In the genomic region with DNA sequence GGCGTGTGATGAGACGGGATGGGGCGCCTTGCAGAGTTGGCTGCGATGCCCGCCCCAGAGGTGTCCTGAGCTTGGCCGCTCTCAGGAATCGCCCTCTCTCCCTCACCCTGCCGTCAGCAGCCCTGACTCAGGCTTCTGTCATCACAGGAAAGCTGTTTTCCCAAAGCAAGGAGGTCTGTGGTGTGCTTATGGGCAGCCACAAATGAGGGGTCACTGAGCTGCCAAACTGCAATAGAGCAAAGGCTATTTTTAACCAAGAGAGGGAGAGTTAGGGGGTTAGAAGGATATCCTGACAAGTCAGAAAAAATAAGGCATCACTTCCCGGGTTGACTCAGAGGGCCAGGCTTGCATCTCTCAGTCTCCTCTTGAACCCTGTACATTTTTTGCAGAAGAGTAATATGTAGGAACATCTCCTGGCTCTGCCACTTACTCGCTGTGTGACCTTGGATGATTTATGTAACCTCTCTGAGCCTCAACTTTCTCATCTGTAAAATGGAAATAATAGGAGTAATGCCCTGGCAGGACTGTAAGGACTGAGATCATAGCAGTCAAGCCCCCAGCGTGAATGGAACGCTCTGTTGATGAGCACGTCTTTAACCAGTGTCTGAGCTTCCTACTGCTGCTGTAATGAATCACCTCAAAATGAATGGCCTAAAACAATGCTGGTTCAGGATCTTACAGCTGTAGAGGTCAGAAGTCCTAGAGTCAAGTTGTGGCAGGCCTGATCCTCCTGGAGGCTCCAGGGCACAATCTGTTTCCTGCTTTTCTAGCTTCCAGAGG, we compare ENCODE assay signal across 13 cellular contexts.
DNase-seq lines count a peak whose midpoint lies in the region; ATAC-seq, FAIRE-seq and TF ChIP-seq lines count a peak whose summit lies in the region.
"Had no signal": no experiment of that assay in that cellular context is flagged by ENCODE, and none has a peak within 500 bp of the region (broad histone marks: within the 10 kb centered on the region; RNA-seq: fewer than 3 reads in every experiment).

No MANE protein-coding gene starts in this region.

- peaks cover 8% of the 10 kb centered on the region for H3K36me3 Mint-ChIP-seq in nephron progenitor cell (ENCODE audit: low read depth)
- H3K36me3 Mint-ChIP-seq: neural progenitor cell had no signal

- BruUV-seq in IMR-90 (replicated peaks; lab: Mats Ljungman, UMichigan) (no TSS peak), mammary epithelial cell (replicated peaks; lab: Mats Ljungman, UMichigan) (no TSS peak), HepG2 (replicated peaks; lab: Mats Ljungman, UMichigan) (no TSS peak)

- TF ChIP-seq EP300 in HepG2 (IDR thresholded peaks at IDR 0.05; ENCODE audit: low read depth in 2 of 2, low read length in 2 of 2) (no peak), HepG2 (CRISPR knock-in tag; IDR thresholded peaks at IDR 0.05; ENCODE audit: borderline replicate concordance) (no peak)

- H3K4ac ChIP-seq in IMR-90 (ENCODE audit: low read depth, low read length): peak overlapping the region; percentile 97

- CTCF ChIA-PET in IMR-90 (lab: Yijun Ruan, JAX) (interaction anchor here (1.0 to 1.1 kb wide), 2 partner anchors 338 to 373 kb away, joined by 3 read pairs; partner anchors contain the start of gene KCNG1), mammary epithelial cell (lab: Charles Lee; ENCODE audit: low non-redundant PET) (interaction anchor here (0.6 kb wide), 1 partner anchor 17 kb away, joined by 4 read pairs; no protein-coding TSS in a partner anchor), HepG2 (lab: Yijun Ruan, JAX; ENCODE audit: low intra/inter-chr PET ratio, low total read pairs) (no interaction called here)

- WGBS in IMR-90 (ENCODE audit: extremely low coverage in 2 of 2, insufficient read length in 1 of 2), 2 experiments: 48% methylated on average over 3 of the region's 13 CpGs; no CpG with 5 or more reads in 1 of the 2 experiments
- WGBS in mammary epithelial cell (ENCODE audit: low coverage, missing lambda C conversion rate): 52% methylated on average over 11 of the region's 13 CpGs
- WGBS in HepG2 (ENCODE audit: low lambda C conversion rate): 19% methylated on average over 13 of the region's 13 CpGs

- dilution Hi-C loops in IMR-90 (cut with HindIII; ENCODE audit: low sequenced_read_pairs, unreplicated experiment): no loop called here
- dilution Hi-C loops in mammary epithelial cell (cut with HindIII; ENCODE audit: low sequenced_read_pairs): no loop called here

- peak; percentile 41; the same call in 1 of the 2 replicates for TF ChIP-seq RAD21 in IMR-90 (IDR thresholded peaks at IDR 0.05; ENCODE audit: low read length)
- TF ChIP-seq RAD21 in HepG2 (CRISPR knock-in tag; IDR thresholded peaks at IDR 0.05): no peak

- H3K4me3 ChIP-seq in IMR-90 (ENCODE audit: insufficient read depth, low read depth, low read length) (no peak overlapping the region), mammary epithelial cell (replicated peaks in 1 of 3; ENCODE audit: insufficient read depth in 1 of 3, low read depth in 2 of 3, low read length in 3 of 3) (no peak overlapping the region), HepG2 (replicated peaks in 1 of 3; ENCODE audit: insufficient read depth in 1 of 3, low read depth in 2 of 3, low read length in 3 of 3) (no peak overlapping the region), BE2C (ENCODE audit: low read depth, low read length) (no peak overlapping the region)
- H3K4me3 ChIP-seq: cardiac muscle cell, neural progenitor cell, transverse colon had no signal

- in situ Hi-C loops in ACHN (cut with HindIII; ENCODE audit: low pct_ligation_motif_present, low pct_unique_long_range_greater_than_20kb, low sequenced_read_pairs) (no loop called here), IMR-90 (cut with MboI; ENCODE audit: low sequenced_read_pairs) (no loop called here), mammary epithelial cell (cut with MboI; ENCODE audit: low sequenced_read_pairs in 2 of 2) (loop anchor here (10.0 to 25.0 kb wide), 2 partner anchors 376 to 727 kb away; no protein-coding TSS in a partner anchor), HepG2 (cut with HindIII; ENCODE audit: extremely low pct_ligation_motif_present, low pct_unique_long_range_greater_than_20kb) (no loop called here)

- H2AK5ac ChIP-seq in IMR-90 (ENCODE audit: low read depth, low read length): peak overlapping the region; percentile 98

- H3K23ac ChIP-seq in IMR-90 (ENCODE audit: low read depth, low read length): peak overlapping the region; percentile 98

- H3K9me1 ChIP-seq in IMR-90 (ENCODE audit: insufficient read depth, low read length): peaks cover 27% of the 10 kb centered on the region

- H4K20me1 ChIP-seq in IMR-90 (ENCODE audit: insufficient read depth, low read length) (no peaks in the 10 kb centered on the region), mammary epithelial cell (ENCODE audit: insufficient read depth, low read length) (no peaks in the 10 kb centered on the region), HepG2 (ENCODE audit: insufficient read depth, low read length) (no peaks in the 10 kb centered on the region)

- H3K14ac ChIP-seq in IMR-90 (replicated peaks; ENCODE audit: low read depth, low read length): peak overlapping the region; percentile 99

- peaks cover 25% of the 10 kb centered on the region for H3K9me3 Mint-ChIP-seq in nephron progenitor cell

- intact Hi-C loops in IMR-90 (cut with micrococcal nuclease) (no loop called here), mammary epithelial cell (cut with micrococcal nuclease) (no loop called here), HepG2 (cut with micrococcal nuclease; ENCODE audit: unreplicated experiment) (no loop called here)

- peak; percentile 94 for DNase-seq in ACHN
- DNase-seq in IMR-90: peak; percentile 100
- DNase-seq in mammary epithelial cell: peak; percentile 92
- DNase-seq in HepG2 (ENCODE audit: low spot score): no peak
- DNase-seq in BE2C: no peak
- DNase-seq in activated T-cell treated with anti-CD3 and anti-CD28 coated beads, Interleukin-2, amount 50 U/mL, for 48 hours: no peak
- DNase-seq in nephron progenitor cell: no peak
- no peak for DNase-seq in NK-92 treated with Interleukin-12 subunit alpha and Interleukin-12 subunit beta, amount 100 ng/mL, for 24 hours (lab: John Stamatoyannopoulos, UW)
- DNase-seq: NCI-H526 treated with DMSO at 0.1 percent for 48 hours, transverse colon had no signal

- no peak overlapping the region for H3K27ac Mint-ChIP-seq in nephron progenitor cell
- H3K27ac Mint-ChIP-seq: neural progenitor cell had no signal

- H3K27me3 ChIP-seq in IMR-90 (ENCODE audit: control insufficient read depth, insufficient read depth, low read length) (no peaks in the 10 kb centered on the region), mammary epithelial cell (ENCODE audit: insufficient read depth, low read length) (no peaks in the 10 kb centered on the region), HepG2 (ENCODE audit: control insufficient read depth in 1 of 2, insufficient read depth in 2 of 2, low read length in 2 of 2) (peaks cover 4 to 18% of the 10 kb centered on the region in 2 experiments; a peak in 3 of 5 replicates), BE2C (no peaks in the 10 kb centered on the region; the same call in 1 of the 2 replicates)
- H3K27me3 ChIP-seq: cardiac muscle cell, neural progenitor cell, transverse colon had no signal

- H3K4me2 ChIP-seq in IMR-90 (ENCODE audit: low read depth, low read length): peak overlapping the region; percentile 37
- no peak overlapping the region for H3K4me2 ChIP-seq in mammary epithelial cell (ENCODE audit: insufficient read depth, low read depth, low read length)
- H3K4me2 ChIP-seq in HepG2 (ENCODE audit: low read depth, low read length): no peak overlapping the region
- H3K4me2 ChIP-seq: neural progenitor cell had no signal

- POLR2A ChIA-PET in IMR-90 (lab: Charles Lee; ENCODE audit: unreplicated experiment): no interaction called here
- POLR2A ChIA-PET in HepG2 (lab: Yijun Ruan, JAX): no interaction called here

- H3K9ac ChIP-seq in IMR-90 (ENCODE audit: low read depth, low read length): no peak overlapping the region
- no peak overlapping the region for H3K9ac ChIP-seq in mammary epithelial cell (ENCODE audit: insufficient read depth, low read length)
- no peak overlapping the region for H3K9ac ChIP-seq in HepG2 (ENCODE audit: insufficient read depth, low read depth, low read length)
- H3K9ac ChIP-seq: neural progenitor cell had no signal

- peaks cover 24% of the 10 kb centered on the region for H3K27me3 Mint-ChIP-seq in nephron progenitor cell (ENCODE audit: low read depth, poor library complexity)

- TF ChIP-seq POLR2A in IMR-90 (IDR thresholded peaks at IDR 0.05; ENCODE audit: low read depth, low read length) (no peak; the same call in 1 of the 2 replicates), HepG2 (IDR thresholded peaks at IDR 0.05; ENCODE audit: insufficient read depth in 1 of 2, low read depth in 2 of 2, low read length in 2 of 2) (no peak)

- peak overlapping the region; percentile 82 to 85 for H4K8ac ChIP-seq in IMR-90 (ENCODE audit: low read depth in 2 of 2, low read length in 2 of 2)

- peak overlapping the region; percentile 60 for H2AK9ac ChIP-seq in IMR-90 (replicated peaks; ENCODE audit: low read depth, low read length, poor library complexity)

- H3K4me1 ChIP-seq in IMR-90 (ENCODE audit: control insufficient read depth, insufficient read depth, low read length) (peaks cover 10% of the 10 kb centered on the region), mammary epithelial cell (ENCODE audit: insufficient read depth, low read length) (peaks cover 19% of the 10 kb centered on the region), HepG2 (ENCODE audit: insufficient read depth, low read length) (no peaks in the 10 kb centered on the region), BE2C (no peaks in the 10 kb centered on the region)
- H3K4me1 ChIP-seq: neural progenitor cell, transverse colon had no signal

- peak overlapping the region; percentile 61 for H4K5ac ChIP-seq in IMR-90 (ENCODE audit: low read depth, low read length)

- no peak overlapping the region for H3K4me3 Mint-ChIP-seq in nephron progenitor cell
- H3K4me3 Mint-ChIP-seq: neural progenitor cell had no signal

- peak overlapping the region; percentile 59 for H3K56ac ChIP-seq in IMR-90 (ENCODE audit: extremely low read depth, insufficient read depth, low read length)

- H3K36me3 ChIP-seq in IMR-90 (ENCODE audit: control insufficient read depth, insufficient read depth, low read length) (no peaks in the 10 kb centered on the region), mammary epithelial cell (ENCODE audit: insufficient read depth, low read length) (no peaks in the 10 kb centered on the region), HepG2 (replicated peaks in 1 of 2; ENCODE audit: control insufficient read depth in 1 of 2, insufficient read depth in 2 of 2, low read length in 2 of 2) (no peaks in the 10 kb centered on the region), BE2C (no peaks in the 10 kb centered on the region)
- H3K36me3 ChIP-seq: cardiac muscle cell, neural progenitor cell, transverse colon had no signal

- peak; percentile 95 for ATAC-seq in IMR-90 (ENCODE audit: low read depth)
- peak; percentile 25; the same call in 2 of the 3 replicates for ATAC-seq in HepG2

- peak overlapping the region; percentile 83 for H3K18ac ChIP-seq in IMR-90 (ENCODE audit: low read depth, low read length)

- H2BK5ac ChIP-seq in IMR-90 (ENCODE audit: low read depth, low read length, poor library complexity, severe bottlenecking): peak overlapping the region; percentile 88

- peak overlapping the region; percentile 99 for H2BK120ac ChIP-seq in IMR-90 (ENCODE audit: low read depth, low read length)

- H3K9me3 ChIP-seq in IMR-90 (ENCODE audit: control insufficient read depth, insufficient read depth, low read length) (no peaks in the 10 kb centered on the region; the same call in 1 of the 2 replicates), mammary epithelial cell (replicated peaks; ENCODE audit: insufficient read depth, low read length) (peaks cover 7% of the 10 kb centered on the region), HepG2 (ENCODE audit: low read length) (no peaks in the 10 kb centered on the region), BE2C (no peaks in the 10 kb centered on the region; the same call in 1 of the 2 replicates)
- H3K9me3 ChIP-seq: transverse colon had no signal

- no peak for FAIRE-seq in HepG2 (lab: Jason Lieb, UNC)

- H3K79me2 ChIP-seq in mammary epithelial cell (ENCODE audit: insufficient read depth, low read length): no peaks in the 10 kb centered on the region
- no peaks in the 10 kb centered on the region for H3K79me2 ChIP-seq in HepG2 (ENCODE audit: insufficient read depth, low read length)

- peak overlapping the region; percentile 77 for H4K91ac ChIP-seq in IMR-90 (ENCODE audit: insufficient read depth, low read depth, low read length)

- peaks cover 2% of the 10 kb centered on the region for H3K4me1 Mint-ChIP-seq in nephron progenitor cell
- H3K4me1 Mint-ChIP-seq: neural progenitor cell had no signal

- H2AFZ ChIP-seq in IMR-90 (replicated peaks; ENCODE audit: low read length, poor library complexity) (peak overlapping the region; percentile 67), mammary epithelial cell (ENCODE audit: low read depth, low read length) (peak overlapping the region; percentile 35), HepG2 (ENCODE audit: low read length) (no peak overlapping the region)
- H2AFZ ChIP-seq: neural progenitor cell had no signal

- H2BK20ac ChIP-seq in IMR-90 (ENCODE audit: low read depth, low read length): peak overlapping the region; percentile 99

- peaks cover 0 to 20% of the 10 kb centered on the region in 2 experiments; a peak in 2 of 4 replicates for H3K79me1 ChIP-seq in IMR-90 (ENCODE audit: low read depth in 1 of 2, low read length in 2 of 2)

- TF ChIP-seq CTCF in IMR-90 (conservative IDR thresholded peaks at IDR 0.05; ENCODE audit: low read depth, low read length): 0 out of 2 replicates have a peak, but pooled peaks have one; percentile 4
- no peak for TF ChIP-seq CTCF in mammary epithelial cell (conservative IDR thresholded peaks at IDR 0.05 in 1 of 2, IDR thresholded peaks at IDR 0.05 in 1 of 2; ENCODE audit: extremely low read depth in 1 of 2, insufficient read depth in 1 of 2, low read depth in 1 of 2, low read length in 2 of 2)
- no peak for TF ChIP-seq CTCF in HepG2 (CRISPR knock-in tag; IDR thresholded peaks at IDR 0.05)
- no peak for TF ChIP-seq CTCF in BE2C (IDR thresholded peaks at IDR 0.05; ENCODE audit: low read depth, low read length)
- TF ChIP-seq CTCF in nephron progenitor cell (IDR thresholded peaks at IDR 0.05): no peak

- peak overlapping the region; percentile 51 for H3K27ac ChIP-seq in IMR-90 (ENCODE audit: insufficient read depth, low read length)
- peak overlapping the region; percentile 61 for H3K27ac ChIP-seq in mammary epithelial cell (ENCODE audit: insufficient read depth, low read depth, low read length)
- no peak overlapping the region for H3K27ac ChIP-seq in HepG2 (ENCODE audit: extremely low read length, insufficient read depth, low read length)
- H3K27ac ChIP-seq: C4-2B, cardiac muscle cell, neural progenitor cell, transverse colon had no signal

- peak overlapping the region; percentile 95; the same call in 2 of the 3 replicates for H2BK15ac ChIP-seq in IMR-90 (ENCODE audit: low read depth, low read length)

Comparison
In these comparisons a context has a peak if more than half of its experiments do, and no peak if none do; other contexts are left out.
1. DNase-seq: peak in ACHN (single experiment), IMR-90 (single experiment) and mammary epithelial cell (single experiment); none in HepG2 (single experiment), BE2C (single experiment), activated T-cell treated with anti-CD3 and anti-CD28 coated beads, Interleukin-2, amount 50 U/mL, for 48 hours (0 of 2), nephron progenitor cell (single experiment) and NK-92 treated with Interleukin-12 subunit alpha and Interleukin-12 subunit beta, amount 100 ng/mL, for 24 hours (single experiment).
2. in situ Hi-C loops: an anchor here in mammary epithelial cell (10.0 to 25.0 kb wide); none called in ACHN, IMR-90 and HepG2.